ENCODE assay signal across 8 cellular contexts in genomic region chr3:59079962-59080361, GRCh38. TPM values are rescaled to one million over a fixed set of nuclear protein-coding genes. Genes with fewer than 3 reads are reported as not detected.
"Had no signal": no experiment of that assay in that cellular context is flagged by ENCODE, and none has a peak within 500 bp of the region (broad histone marks: within the 10 kb centered on the region; RNA-seq: fewer than 3 reads in every experiment).

No MANE protein-coding gene starts in this region.

- H3K4me2 ChIP-seq: KMS-11 had no signal

- H3K4me1 Mint-ChIP-seq: IgD-negative memory B cell had no signal

- FAIRE-seq: HepG2, HTR-8/SVneo, K562 had no signal

- H3K27ac Mint-ChIP-seq: IgD-negative memory B cell had no signal

- H3K9ac ChIP-seq: KMS-11 had no signal

- H3K27ac ChIP-seq: HL-60, KMS-11 had no signal

- ATAC-seq: HepG2, K562 had no signal

- H3K36me3 Mint-ChIP-seq: IgD-negative memory B cell had no signal

- H3K9me3 Mint-ChIP-seq: IgD-negative memory B cell had no signal

- DNase-seq: IMR-90, KG1 had no signal

- H3K4me3 ChIP-seq: K562 had no signal

- H3K4me3 Mint-ChIP-seq: IgD-negative memory B cell had no signal

RNA-seq across cellular contexts. Expression of gene CFAP20DC, which starts 30.1 kb away (rescaled TPM):
- total RNA-seq: HepG2 had no signal
- polyA plus RNA-seq: HepG2 had no signal
